In genomic region chr15:89197503-89197971, GRCh38 we compare ENCODE assay signal across 9 cellular contexts. TPM values are rescaled to one million over a fixed set of nuclear protein-coding genes. Genes with fewer than 3 reads are reported as not detected.
A peak's percentile ranks its signal among the peaks of the same experiment; 100 is the strongest.
DNase-seq lines count a peak whose midpoint lies in the region; ATAC-seq and TF ChIP-seq lines count a peak whose summit lies in the region.
"Had no signal": no experiment of that assay in that cellular context is flagged by ENCODE, and none has a peak within 500 bp of the region (broad histone marks: within the 10 kb centered on the region; RNA-seq: fewer than 3 reads in every experiment).

No MANE protein-coding gene starts in this region.

- H3K4me1 ChIP-seq in thoracic aorta (ENCODE audit: control insufficient read depth in 1 of 2, low read depth in 2 of 2) = peaks cover 4 to 21% of the 10 kb centered on the region in 2 donors

- no peak overlapping the region for H3K4me3 ChIP-seq in thoracic aorta

- H3K36me3 Mint-ChIP-seq in activated CD8-positive, alpha-beta T cell treated with anti-CD3 and anti-CD28 coated beads for 36 hours (ENCODE audit: low read depth) = peaks cover 11% of the 10 kb centered on the region
- peaks cover 38% of the 10 kb centered on the region for H3K36me3 Mint-ChIP-seq in activated CD8-positive, alpha-beta T cell treated with anti-CD3 and anti-CD28 coated beads, Interleukin-2, amount 10 ng/mL, durations not matched to agents 7 days and 5 days (ENCODE audit: low read depth)
- H3K36me3 Mint-ChIP-seq in stimulated activated memory B cell treated with anti-CD40 and anti-IgM and Interleukin-4, amounts not matched to agents 10 μg/mL and 1 μg/mL and 100 μg/mL, for 72 hours = peaks cover 57% of the 10 kb centered on the region

- no peaks in the 10 kb centered on the region for H3K9me3 ChIP-seq in thoracic aorta

- no peak overlapping the region for H3K4me3 Mint-ChIP-seq in activated CD8-positive, alpha-beta T cell treated with anti-CD3 and anti-CD28 coated beads for 36 hours
- no peak overlapping the region for H3K4me3 Mint-ChIP-seq in activated CD8-positive, alpha-beta T cell treated with anti-CD3 and anti-CD28 coated beads, Interleukin-2, amount 10 ng/mL, durations not matched to agents 7 days and 5 days
- no peak overlapping the region for H3K4me3 Mint-ChIP-seq in stimulated activated memory B cell treated with anti-CD40 and anti-IgM and Interleukin-4, amounts not matched to agents 10 μg/mL and 1 μg/mL and 100 μg/mL, for 72 hours

- no peaks in the 10 kb centered on the region for H3K27me3 Mint-ChIP-seq in activated CD8-positive, alpha-beta T cell treated with anti-CD3 and anti-CD28 coated beads for 36 hours
- H3K27me3 Mint-ChIP-seq in activated CD8-positive, alpha-beta T cell treated with anti-CD3 and anti-CD28 coated beads, Interleukin-2, amount 10 ng/mL, durations not matched to agents 7 days and 5 days (ENCODE audit: low read depth) = no peaks in the 10 kb centered on the region
- no peaks in the 10 kb centered on the region for H3K27me3 Mint-ChIP-seq in stimulated activated memory B cell treated with anti-CD40 and anti-IgM and Interleukin-4, amounts not matched to agents 10 μg/mL and 1 μg/mL and 100 μg/mL, for 72 hours

- CTCF ChIA-PET in activated CD8-positive, alpha-beta T cell treated with anti-CD3 and anti-CD28 coated beads for 36 hours (lab: Charles Lee) = interaction anchor here (0.7 to 6.6 kb wide), 4 partner anchors 9 to 30 kb away, joined by 3 to 71 read pairs (median 20); no protein-coding TSS in a partner anchor
- CTCF ChIA-PET in activated CD8-positive, alpha-beta T cell treated with anti-CD3 and anti-CD28 coated beads, Interleukin-2, amount 10 ng/mL, durations not matched to agents 7 days and 5 days (lab: Charles Lee) = interaction anchor here (1.0 to 5.8 kb wide), 3 partner anchors 9 to 139 kb away, joined by 4 to 59 read pairs (median 10); no protein-coding TSS in a partner anchor

- ATAC-seq in activated CD8-positive, alpha-beta T cell treated with anti-CD3 and anti-CD28 coated beads for 36 hours = peak; percentile 90
- no peak for ATAC-seq in activated CD8-positive, alpha-beta T cell treated with anti-CD3 and anti-CD28 coated beads, Interleukin-2, amount 10 ng/mL, durations not matched to agents 7 days and 5 days
- ATAC-seq in thoracic aorta (ENCODE audit: insufficient number of reproducible peaks, low FRiP score, low read depth) (no peak), GM19328 (IDR thresholded peaks at IDR 0.05; ENCODE audit: unreplicated experiment) (no peak), GM18867 (IDR thresholded peaks at IDR 0.05; ENCODE audit: unreplicated experiment) (no peak)
- ATAC-seq in stimulated activated memory B cell treated with anti-CD40 and anti-IgM and Interleukin-4, amounts not matched to agents 10 μg/mL and 1 μg/mL and 100 μg/mL, for 72 hours = no peak

- no peaks in the 10 kb centered on the region for H3K9me3 Mint-ChIP-seq in activated CD8-positive, alpha-beta T cell treated with anti-CD3 and anti-CD28 coated beads for 36 hours
- no peaks in the 10 kb centered on the region for H3K9me3 Mint-ChIP-seq in activated CD8-positive, alpha-beta T cell treated with anti-CD3 and anti-CD28 coated beads, Interleukin-2, amount 10 ng/mL, durations not matched to agents 7 days and 5 days (ENCODE audit: insufficient read depth)
- no peaks in the 10 kb centered on the region for H3K9me3 Mint-ChIP-seq in stimulated activated memory B cell treated with anti-CD40 and anti-IgM and Interleukin-4, amounts not matched to agents 10 μg/mL and 1 μg/mL and 100 μg/mL, for 72 hours

- H3K27ac Mint-ChIP-seq in activated CD8-positive, alpha-beta T cell treated with anti-CD3 and anti-CD28 coated beads for 36 hours = peak overlapping the region; percentile 80
- no peak overlapping the region for H3K27ac Mint-ChIP-seq in activated CD8-positive, alpha-beta T cell treated with anti-CD3 and anti-CD28 coated beads, Interleukin-2, amount 10 ng/mL, durations not matched to agents 7 days and 5 days
- no peak overlapping the region for H3K27ac Mint-ChIP-seq in stimulated activated memory B cell treated with anti-CD40 and anti-IgM and Interleukin-4, amounts not matched to agents 10 μg/mL and 1 μg/mL and 100 μg/mL, for 72 hours

- no peaks in the 10 kb centered on the region for H3K27me3 ChIP-seq in thoracic aorta (replicated peaks; ENCODE audit: insufficient read depth)

- POLR2A ChIA-PET in activated CD8-positive, alpha-beta T cell treated with anti-CD3 and anti-CD28 coated beads for 36 hours (lab: Charles Lee) = interaction anchor here (0.7 kb wide), 1 partner anchor 47 kb away, joined by 3 read pairs; the partner anchor contains the start of gene FANCI
- POLR2A ChIA-PET in activated CD8-positive, alpha-beta T cell treated with anti-CD3 and anti-CD28 coated beads, Interleukin-2, amount 10 ng/mL, durations not matched to agents 7 days and 5 days (lab: Charles Lee) = interaction anchor here (1.1 kb wide), 1 partner anchor 46 kb away, joined by 3 read pairs; the partner anchor contains the start of gene FANCI

- peak; percentile 30 for DNase-seq in activated CD8-positive, alpha-beta T cell treated with anti-CD3 and anti-CD28 coated beads for 36 hours
- DNase-seq in activated CD8-positive, alpha-beta T cell treated with anti-CD3 and anti-CD28 coated beads, Interleukin-2, amount 10 ng/mL, durations not matched to agents 7 days and 5 days = no peak
- DNase-seq in amygdala (lab: John Stamatoyannopoulos, UW) (peak in 55 of 56 donors; percentile 18 to 92 (median 69)), islet precursor cell (peak; percentile 93), thoracic aorta (ENCODE audit: low spot score) (no peak)

- peaks cover 48% of the 10 kb centered on the region for H3K36me3 ChIP-seq in thoracic aorta

- H3K4me1 Mint-ChIP-seq in activated CD8-positive, alpha-beta T cell treated with anti-CD3 and anti-CD28 coated beads for 36 hours (ENCODE audit: low read depth) = peaks cover 11% of the 10 kb centered on the region
- peaks cover 12% of the 10 kb centered on the region for H3K4me1 Mint-ChIP-seq in activated CD8-positive, alpha-beta T cell treated with anti-CD3 and anti-CD28 coated beads, Interleukin-2, amount 10 ng/mL, durations not matched to agents 7 days and 5 days (ENCODE audit: low read depth)
- no peaks in the 10 kb centered on the region for H3K4me1 Mint-ChIP-seq in stimulated activated memory B cell treated with anti-CD40 and anti-IgM and Interleukin-4, amounts not matched to agents 10 μg/mL and 1 μg/mL and 100 μg/mL, for 72 hours

- TF ChIP-seq CTCF in activated CD8-positive, alpha-beta T cell treated with anti-CD3 and anti-CD28 coated beads for 36 hours (IDR thresholded peaks at IDR 0.05) = no peak
- no peak for TF ChIP-seq CTCF in thoracic aorta (IDR thresholded peaks at IDR 0.05)

- peak overlapping the region; percentile 45 to 73 for H3K27ac ChIP-seq in thoracic aorta
- H3K27ac ChIP-seq: C4-2B had no signal

- intact Hi-C loops in activated CD8-positive, alpha-beta T cell treated with anti-CD3 and anti-CD28 coated beads for 36 hours (cut with micrococcal nuclease) = no loop called here

RNA-seq across cellular contexts. Expression of gene RLBP1, which starts 23.8 kb away (rescaled TPM):
- not detected for total RNA-seq in activated CD8-positive, alpha-beta T cell treated with anti-CD3 and anti-CD28 coated beads for 36 hours
- total RNA-seq in activated CD8-positive, alpha-beta T cell treated with anti-CD3 and anti-CD28 coated beads, Interleukin-2, amount 10 ng/mL, durations not matched to agents 7 days and 5 days = not detected
- total RNA-seq in thoracic aorta = not detected

RNA-seq across cellular contexts. Expression of gene FANCI, which starts 46.2 kb away (rescaled TPM):
- 100 to 1,000 TPM; 180 TPM for total RNA-seq in activated CD8-positive, alpha-beta T cell treated with anti-CD3 and anti-CD28 coated beads for 36 hours
- 100 to 1,000 TPM; 203 to 213 TPM for total RNA-seq in activated CD8-positive, alpha-beta T cell treated with anti-CD3 and anti-CD28 coated beads, Interleukin-2, amount 10 ng/mL, durations not matched to agents 7 days and 5 days
- 10 to 100 TPM in 1 of 2 donors, 1 to 10 TPM in 1; 3.0 to 16.2 TPM for total RNA-seq in thoracic aorta

Comparison
In these comparisons a context has a peak if more than half of its experiments do, and no peak if none do; other contexts are left out.
1. DNase-seq: peak in activated CD8-positive, alpha-beta T cell treated with anti-CD3 and anti-CD28 coated beads for 36 hours (single experiment), amygdala (55 of 56) and islet precursor cell (single experiment); none in activated CD8-positive, alpha-beta T cell treated with anti-CD3 and anti-CD28 coated beads, Interleukin-2, amount 10 ng/mL, durations not matched to agents 7 days and 5 days (single experiment) and thoracic aorta (single experiment).
2. RNA of gene FANCI, which starts 46.2 kb away (total RNA-seq): 203 to 213 TPM in activated CD8-positive, alpha-beta T cell treated with anti-CD3 and anti-CD28 coated beads, Interleukin-2, amount 10 ng/mL, durations not matched to agents 7 days and 5 days and 180 TPM in activated CD8-positive, alpha-beta T cell treated with anti-CD3 and anti-CD28 coated beads for 36 hours; 3.0 to 16.2 TPM in thoracic aorta; every median in the first group is over 10 times any median in the second.